ENCODE assay signal across 2 cellular contexts in genomic region chr13:75505327-75505726, GRCh38.
TF ChIP-seq lines count a peak whose summit lies in the region.

No MANE protein-coding gene starts in this region.

TF ChIP-seq in liver, 16 proteins besides CTCF, POLR2A, EP300 and RAD21:
- TF ChIP-seq FOXA2 (IDR thresholded peaks at IDR 0.05) (no peak), MAX (IDR thresholded peaks at IDR 0.05) (peak; percentile 11)

TF ChIP-seq in HepG2, 621 proteins besides CTCF, POLR2A, EP300 and RAD21:
- TF ChIP-seq ZZZ3 (CRISPR knock-in tag; IDR thresholded peaks at IDR 0.05; ENCODE audit: borderline replicate concordance) = no peak
- no peak for TF ChIP-seq HOXA5 (CRISPR knock-in tag; IDR thresholded peaks at IDR 0.05)
- TF ChIP-seq TFDP1 (CRISPR knock-in tag; IDR thresholded peaks at IDR 0.05; ENCODE audit: borderline replicate concordance) = no peak
- no peak for TF ChIP-seq ZNF75D (CRISPR knock-in tag; IDR thresholded peaks at IDR 0.05; ENCODE audit: borderline replicate concordance)
- no peak for TF ChIP-seq ZNF576 (CRISPR knock-in tag; IDR thresholded peaks at IDR 0.05)
- TF ChIP-seq ZNF772 (CRISPR knock-in tag; IDR thresholded peaks at IDR 0.05) = no peak
- no peak for TF ChIP-seq DBP (CRISPR knock-in tag; IDR thresholded peaks at IDR 0.05; ENCODE audit: not compliant biosample characterization)
- TF ChIP-seq NFYB (CRISPR knock-in tag; IDR thresholded peaks at IDR 0.05) = no peak
- TF ChIP-seq ZNF17 (CRISPR knock-in tag; IDR thresholded peaks at IDR 0.05) = no peak
